In genomic region chr1:86906419-86906818, GRCh38 we compare ENCODE assay signal across 21 cellular contexts. TPM values are rescaled to one million over a fixed set of nuclear protein-coding genes. Genes with fewer than 3 reads are reported as not detected.
DNase-seq lines count a peak whose midpoint lies in the region; TF ChIP-seq lines count a peak whose summit lies in the region.
"Had no signal": no experiment of that assay in that cellular context is flagged by ENCODE, and none has a peak within 500 bp of the region (broad histone marks: within the 10 kb centered on the region; RNA-seq: fewer than 3 reads in every experiment).

No MANE protein-coding gene starts in this region.

- no peak overlapping the region for H2AFZ ChIP-seq in hepatocyte
- H2AFZ ChIP-seq: parathyroid adenoma had no signal

- TF ChIP-seq CTCF in hepatocyte (IDR thresholded peaks at IDR 0.05; ENCODE audit: poor library complexity) (no peak), GM13977 (IDR thresholded peaks at IDR 0.05; ENCODE audit: extremely low read depth, insufficient read depth, missing control alignments) (no peak), tibial nerve (IDR thresholded peaks at IDR 0.05) (no peak)

- peaks cover 77% of the 10 kb centered on the region for H4K20me1 ChIP-seq in hepatocyte (ENCODE audit: insufficient read depth, poor library complexity, severe bottlenecking)

- no peaks in the 10 kb centered on the region for H3K27me3 ChIP-seq in hepatocyte
- H3K27me3 ChIP-seq in tibial nerve = no peaks in the 10 kb centered on the region
- H3K27me3 ChIP-seq: gastroesophageal sphincter, sigmoid colon, tibial artery had no signal

- H3K79me2 ChIP-seq in hepatocyte = peaks cover 99% of the 10 kb centered on the region

- H3K27ac ChIP-seq in hepatocyte = no peak overlapping the region
- H3K27ac ChIP-seq in tibial nerve = no peak overlapping the region
- H3K27ac ChIP-seq: gastroesophageal sphincter, parathyroid adenoma, sigmoid colon, tibial artery had no signal

- H3K4me2 ChIP-seq in hepatocyte = no peak overlapping the region

- H3K36me3 ChIP-seq in hepatocyte (replicated peaks; ENCODE audit: insufficient read depth, low read depth) (no peaks in the 10 kb centered on the region), tibial nerve (peaks cover 0 to 33% (median 0%) of the 10 kb centered on the region in 3 donors)
- H3K36me3 ChIP-seq: tibial artery had no signal

- in situ Hi-C loops in GM13977 (cut with MboI; ENCODE audit: low pct_unique_long_range_greater_than_20kb, low sequenced_read_pairs, unreplicated experiment) = no loop called here

- H3K4me1 ChIP-seq in hepatocyte (ENCODE audit: insufficient read depth) = no peaks in the 10 kb centered on the region
- H3K4me1 ChIP-seq in tibial nerve = peaks cover 0 to 51% (median 11%) of the 10 kb centered on the region in 4 donors
- H3K4me1 ChIP-seq: Caco-2, parathyroid adenoma had no signal

- H3K4me3 ChIP-seq in hepatocyte (no peak overlapping the region), tibial nerve (no peak overlapping the region)
- H3K4me3 ChIP-seq: gastroesophageal sphincter, sigmoid colon, tibial artery had no signal

- no peaks in the 10 kb centered on the region for H3K9me2 ChIP-seq in hepatocyte (replicated peaks; ENCODE audit: insufficient read depth)

- DNase-seq in DMS153 (lab: John Stamatoyannopoulos, UW) (peak; percentile 50), Kasumi-1 (lab: John Stamatoyannopoulos, UW) (peak; percentile 39 to 41), NCI-H510A treated with DMSO at 0.1 percent for 48 hours (lab: John Stamatoyannopoulos, UW) (peak; percentile 22), hepatocyte (ENCODE audit: low spot score) (peak; percentile 56), mesenteric fat pad (ENCODE audit: low spot score) (no peak), GM13977 (ENCODE audit: low spot score) (no peak), tibial nerve (ENCODE audit: low spot score in 2 of 2) (no peak), HPDE6-E6E7 (ENCODE audit: extremely low spot score) (no peak)
- DNase-seq: activated CD4-positive, alpha-beta memory T cell treated with anti-CD3 and anti-CD28 coated beads for 36 hours; amniotic stem cell; Caco-2; caudate nucleus; left cardiac atrium; NCI-H1092 treated with DMSO at 0.1 percent for 48 hours; NCI-H2171 treated with DMSO at 0.1 percent for 48 hours; sigmoid colon; stimulated activated CD4-positive, alpha-beta T cell treated with anti-CD3 and anti-CD28 coated beads, Interleukin-2, amount 100 ng/mL, for 24 hours; stimulated activated naive CD4-positive, alpha-beta T cell treated with Interleukin-2 at 50 U/mL for 16 hours; tibial artery had no signal

- TF ChIP-seq POLR2A in tibial nerve (IDR thresholded peaks at IDR 0.05) = no peak

- no peak for TF ChIP-seq EP300 in tibial nerve (IDR thresholded peaks at IDR 0.05)

- WGBS in hepatocyte (ENCODE audit: low lambda C conversion rate, missing lambda C conversion rate) = 28% methylated on average over 2 of the region's 2 CpGs
- 10 to 13% methylated on average over 2 of the region's 2 CpGs for WGBS in tibial nerve, 2 donors

- H3K9me3 ChIP-seq in hepatocyte (ENCODE audit: low read depth) (no peaks in the 10 kb centered on the region), tibial nerve (no peaks in the 10 kb centered on the region)
- H3K9me3 ChIP-seq: Caco-2, gastroesophageal sphincter, sigmoid colon, tibial artery had no signal

RNA-seq across cellular contexts. Expression of gene SELENOF, which starts 7.5 kb away (rescaled TPM):
- 168 and 204 TPM in 2 replicates for total RNA-seq in hepatocyte
- 167 and 193 TPM in 2 replicates for polyA plus RNA-seq in hepatocyte
- 194 TPM for total RNA-seq in mesenteric fat pad
- total RNA-seq in tibial nerve = 100 to 1,000 TPM in 1 of 4 donors, 10 to 100 TPM in 3; 78.0 to 123 (median 92.3) TPM

RNA-seq across cellular contexts. Expression of gene HS2ST1, which starts 8.0 kb away (rescaled TPM):
- total RNA-seq in hepatocyte (31.6 and 42.3 TPM in 2 replicates), mesenteric fat pad (19.2 TPM), tibial nerve (10 to 100 TPM; 10.3 to 12.9 (median 11.2) TPM)
- polyA plus RNA-seq in hepatocyte = 16.9 and 19.1 TPM in 2 replicates

Comparison
In these comparisons a context has a peak if more than half of its experiments do, and no peak if none do; other contexts are left out.
1. DNase-seq: peak in DMS153 (single experiment), Kasumi-1 (2 of 2), NCI-H510A treated with DMSO at 0.1 percent for 48 hours (single experiment) and hepatocyte (single experiment); none in mesenteric fat pad (single experiment), GM13977 (single experiment), tibial nerve (0 of 2) and HPDE6-E6E7 (single experiment).